23 cellular contexts compared by ENCODE assay signal in genomic region chr5:6781711-6782110, GRCh38.
DNase-seq lines count a peak whose midpoint lies in the region; ATAC-seq, FAIRE-seq and TF ChIP-seq lines count a peak whose summit lies in the region.
"Had no signal": no experiment of that assay in that cellular context is flagged by ENCODE, and none has a peak within 500 bp of the region (broad histone marks: within the 10 kb centered on the region; RNA-seq: fewer than 3 reads in every experiment).

No MANE protein-coding gene starts in this region.

- H3K36me3 ChIP-seq in right atrium auricular region = no peaks in the 10 kb centered on the region
- H3K36me3 ChIP-seq: upper lobe of right lung, WERI-Rb-1 had no signal

- H3K4me1 ChIP-seq in right atrium auricular region = no peaks in the 10 kb centered on the region
- H3K4me1 ChIP-seq: A549, Caco-2, upper lobe of right lung had no signal

- no peak for FAIRE-seq in D721Med (lab: Jason Lieb, UNC)
- FAIRE-seq: A549 had no signal

- intact Hi-C loops in left cardiac atrium (cut with DNase I) = no loop called here

- no peak overlapping the region for H3K4me3 ChIP-seq in right atrium auricular region
- H3K4me3 ChIP-seq: A549; BLaER1 treated with 17β-estradiol and CSF1 and Interleukin-3, amounts not matched to agents 10 nM and 100 nM; smooth muscle cell; upper lobe of right lung had no signal

- H3K9me3 ChIP-seq in right atrium auricular region = no peaks in the 10 kb centered on the region
- H3K9me3 ChIP-seq: Caco-2, upper lobe of right lung had no signal

- no peak overlapping the region for H3K27ac ChIP-seq in right atrium auricular region
- H3K27ac ChIP-seq: A549; BLaER1 treated with 17β-estradiol and CSF1 and Interleukin-3, amounts not matched to agents 10 nM and 100 nM; upper lobe of right lung; WERI-Rb-1 had no signal

- ATAC-seq in left cardiac atrium (no peak), GM21381 (IDR thresholded peaks at IDR 0.05; ENCODE audit: unreplicated experiment) (no peak), GM21423 (IDR thresholded peaks at IDR 0.05; ENCODE audit: unreplicated experiment) (no peak)
- ATAC-seq: left lobe of liver, Right ventricle myocardium inferior, upper lobe of right lung had no signal

- no peaks in the 10 kb centered on the region for H3K27me3 ChIP-seq in right atrium auricular region
- H3K27me3 ChIP-seq: BLaER1 treated with 17β-estradiol and CSF1 and Interleukin-3, amounts not matched to agents 10 nM and 100 nM; upper lobe of right lung had no signal

- DNase-seq in right atrium auricular region (ENCODE audit: low spot score) = peak; percentile 26
- no peak for DNase-seq in left cardiac atrium
- peak; percentile 26 for DNase-seq in SW480 (ENCODE audit: low spot score)
- DNase-seq in iris pigment epithelial cell (ENCODE audit: low read depth) = peak; percentile 49
- no peak for DNase-seq in D721Med (ENCODE audit: insufficient read length, low spot score)
- DNase-seq in activated naive CD4-positive, alpha-beta T cell (lab: John Stamatoyannopoulos, UW) = no peak
- DNase-seq: activated naive CD4-positive, alpha-beta T cell treated with anti-CD3 and anti-CD28 coated beads, Interleukin-2, amount 50 U/mL, for 16 hours; Caco-2; caudate nucleus; Karpas-422; mesendoderm; naive B cell; NCI-H1694; stimulated activated CD4-positive, alpha-beta T cell treated with anti-CD3 and anti-CD28 coated beads, Interleukin-2, amount 100 ng/mL, for 24 hours; upper lobe of right lung; WERI-Rb-1 had no signal

- TF ChIP-seq CTCF in right atrium auricular region (IDR thresholded peaks at IDR 0.05) = no peak
- no peak for TF ChIP-seq CTCF in D721Med (IDR thresholded peaks at IDR 0.05; ENCODE audit: insufficient read depth, missing control alignments)

Comparison
In these comparisons a context has a peak if more than half of its experiments do, and no peak if none do; other contexts are left out.
1. DNase-seq: peak in right atrium auricular region (single experiment), SW480 (single experiment) and iris pigment epithelial cell (single experiment); none in left cardiac atrium (single experiment), D721Med (single experiment) and activated naive CD4-positive, alpha-beta T cell (0 of 4).